30 cellular contexts compared by ENCODE assay signal in genomic region chr15:49456166-49456565, GRCh38. TPM values are rescaled to one million over a fixed set of nuclear protein-coding genes. Genes with fewer than 3 reads are reported as not detected.
"Had no signal": no experiment of that assay in that cellular context is flagged by ENCODE, and none has a peak within 500 bp of the region (broad histone marks: within the 10 kb centered on the region; RNA-seq: fewer than 3 reads in every experiment).

No MANE protein-coding gene starts in this region.

- H3K4me3 ChIP-seq: PC-9 had no signal

- H2AFZ ChIP-seq: PC-9 had no signal

- H3K9ac ChIP-seq: KMS-11 had no signal

- H3K4me2 ChIP-seq: KMS-11, PC-9 had no signal

- H3K27me3 ChIP-seq: brain microvascular endothelial cell had no signal

- H3K27ac ChIP-seq: brain microvascular endothelial cell, KMS-11, PC-9, RWPE1 had no signal

- DNase-seq: activated CD4-positive, alpha-beta memory T cell treated with anti-CD3 and anti-CD28 coated beads for 36 hours; activated CD4-positive, alpha-beta T cell treated with anti-CD3 and anti-CD28 coated beads for 36 hours; activated CD4-positive, alpha-beta T cell treated with anti-CD3 and anti-CD28 coated beads, Interleukin-2, amount 50 U/mL, for 1 hour; activated CD8-positive, alpha-beta memory T cell treated with anti-CD3 and anti-CD28 coated beads, Interleukin-2, amount 50 U/mL, for 48 hours; activated effector memory CD4-positive, alpha-beta T cell treated with Interleukin-2 at 50 U/mL for 16 hours; activated naive CD4-positive, alpha-beta T cell treated with anti-CD3 and anti-CD28 coated beads, Interleukin-2, amount 10 ng/mL, durations not matched to agents 7 days and 5 days; activated naive CD8-positive, alpha-beta T cell treated with anti-CD3 and anti-CD28 coated beads, Interleukin-2, amount 50 U/mL, for 24 hours; activated T-cell treated with anti-CD3 and anti-CD28 coated beads, Interleukin-2, amount 50 U/mL, for 48 hours; amniotic stem cell; aorta; brain microvascular endothelial cell; central memory CD4-positive, alpha-beta T cell; MM.1S; MV-4-11; NCI-H1092; NCI-H1436 treated with DMSO at 0.1 percent for 48 hours; NCI-H1694 treated with DMSO at 0.1 percent for 48 hours; NCI-H2029; NCI-H2107; NCI-H2171; NCI-H510A; NCI-H526; NCI-H748 treated with DMSO at 0.1 percent for 48 hours; NK-92 treated with Interleukin-12 subunit alpha and Interleukin-12 subunit beta, amount 100 ng/mL, for 24 hours; PC-9 had no signal

- H3K36me3 ChIP-seq: brain microvascular endothelial cell had no signal

- ATAC-seq: activated CD4-positive, alpha-beta T cell treated with anti-CD3 and anti-CD28 coated beads for 36 hours; activated CD4-positive, CD25-positive, alpha-beta regulatory T cell treated with anti-CD3 and anti-CD28 coated beads, Interleukin-2, amount 50 U/mL, for 24 hours; activated naive CD8-positive, alpha-beta T cell treated with anti-CD3 and anti-CD28 coated beads, Interleukin-2, amount 50 U/mL, for 24 hours; Right ventricle myocardium inferior had no signal

RNA-seq across cellular contexts. Expression of gene FGF7, which starts 33.1 kb away (rescaled TPM):
- total RNA-seq: activated CD4-positive, alpha-beta memory T cell treated with anti-CD3 and anti-CD28 coated beads for 36 hours; activated CD4-positive, alpha-beta T cell treated with anti-CD3 and anti-CD28 coated beads for 36 hours; OCI-LY7; PC-9 had no signal
